Comparison of ENCODE assay signal across 24 cellular contexts in genomic region chr1:230401096-230401495, GRCh38. TPM values are rescaled to one million over a fixed set of nuclear protein-coding genes. Genes with fewer than 3 reads are reported as not detected.
DNase-seq lines count a peak whose midpoint lies in the region; ATAC-seq, FAIRE-seq and TF ChIP-seq lines count a peak whose summit lies in the region.
"Had no signal": no experiment of that assay in that cellular context is flagged by ENCODE, and none has a peak within 500 bp of the region (broad histone marks: within the 10 kb centered on the region; RNA-seq: fewer than 3 reads in every experiment).

No MANE protein-coding gene starts in this region.

- peaks cover 2% of the 10 kb centered on the region for H3K79me1 ChIP-seq in neuronal stem cell (ENCODE audit: low read depth, low read length)

- no peak overlapping the region for H2BK120ac ChIP-seq in neuronal stem cell (ENCODE audit: low read depth, low read length)

- H3K4me3 Mint-ChIP-seq in glutamatergic neuron (ENCODE audit: unreplicated experiment), result peak overlapping the region; percentile 30
- H3K4me3 Mint-ChIP-seq in activated T-helper 2 cell treated with anti-CD3 and anti-CD28 coated beads, Interferon-gamma antibody, Interleukin-2, Interleukin-4, amounts not matched to agents 10 μg/mL and 5 μg/mL and 100 μg/mL, durations not matched to agents 14 hours and 24 hours and 36 hours (ENCODE audit: low read depth), result no peak overlapping the region

- CTCF ChIA-PET in K562 (lab: Yijun Ruan, JAX; ENCODE audit: low intra/inter-chr PET ratio), result no interaction called here

- DNase-seq in left cardiac atrium (no peak), Right ventricle myocardium inferior (ENCODE audit: missing footprints) (no peak), K562 (ENCODE audit: extremely low read depth in 1 of 4, low spot score in 3 of 4) (peak in 2 of 4 experiments; percentile 19 to 24), glutamatergic neuron (peak; percentile 63), neuronal stem cell (ENCODE audit: low spot score) (no peak), NCI-H2107 treated with DMSO at 0.1 percent for 48 hours (lab: John Stamatoyannopoulos, UW; ENCODE audit: unreplicated experiment) (no peak)
- DNase-seq in activated T-helper 2 cell treated with anti-CD3 and anti-CD28 coated beads, Interferon-gamma antibody, Interleukin-2, Interleukin-4, amounts not matched to agents 10 μg/mL and 5 μg/mL and 100 μg/mL, durations not matched to agents 14 hours and 24 hours and 36 hours (ENCODE audit: low spot score), result no peak
- DNase-seq: DMS153; DND-41; KBM-7; NCI-H1105 treated with DMSO at 0.1 percent for 48 hours; NCI-H146; NCI-H2029; NCI-H446 treated with DMSO at 0.1 percent for 48 hours; NCI-H526; NCI-H82; NK-92 treated with Interleukin-12 subunit alpha and Interleukin-12 subunit beta, amount 100 ng/mL, for 24 hours; PC-3; SJCRH30 had no signal

- 0 out of 6 replicates have a peak, but pooled peaks of 1 of the 3 experiments have one; percentile 4 for TF ChIP-seq CTCF in K562 (IDR thresholded peaks at IDR 0.05 in 2 of 3, conservative IDR thresholded peaks at IDR 0.05 in 1 of 3; ENCODE audit: insufficient read depth in 2 of 3, low read depth in 1 of 3, low read length in 3 of 3)
- TF ChIP-seq CTCF in glutamatergic neuron (IDR thresholded peaks at IDR 0.05; ENCODE audit: partially characterized antibody, unreplicated experiment), result no peak

- H2AFZ ChIP-seq in K562 (ENCODE audit: low read depth, low read length), result no peak overlapping the region
- H2AFZ ChIP-seq in neuronal stem cell (ENCODE audit: low read length), result no peak overlapping the region

- peak overlapping the region; percentile 78 for H3K18ac ChIP-seq in neuronal stem cell (ENCODE audit: low read length)

- H3K36me3 ChIP-seq in K562 (ENCODE audit: control insufficient read depth, insufficient read depth, low read length) (no peaks in the 10 kb centered on the region), neuronal stem cell (replicated peaks in 1 of 2; ENCODE audit: control insufficient read depth in 2 of 2, insufficient read depth in 2 of 2, low read length in 2 of 2) (peaks cover 0 to 20% of the 10 kb centered on the region in 2 donors)

- no peak overlapping the region for H3K23ac ChIP-seq in neuronal stem cell (ENCODE audit: low read depth, low read length, poor library complexity)

- no TSS peak for BruUV-seq in K562 (replicated peaks; lab: Mats Ljungman, UMichigan)

- no peaks in the 10 kb centered on the region for H4K20me1 ChIP-seq in K562 (replicated peaks; ENCODE audit: control insufficient read depth, insufficient read depth, low read length)

- TF ChIP-seq RAD21 in K562 (CRISPR knock-in tag; conservative IDR thresholded peaks at IDR 0.05 in 1 of 2, IDR thresholded peaks at IDR 0.05 in 1 of 2), result no peak

- H3K79me2 ChIP-seq in K562 (ENCODE audit: control insufficient read depth, insufficient read depth, low read length), result no peaks in the 10 kb centered on the region

- 0 out of 5 replicates have a peak, but pooled peaks cover 0 to 3% of the 10 kb centered on the region in 2 experiments for H3K4me1 ChIP-seq in K562 (replicated peaks in 1 of 2; ENCODE audit: control insufficient read depth in 2 of 2, insufficient read depth in 2 of 2, low read length in 2 of 2)
- H3K4me1 ChIP-seq in neuronal stem cell (ENCODE audit: control insufficient read depth in 2 of 2, insufficient read depth in 1 of 2, low read depth in 1 of 2, low read length in 2 of 2), result peaks cover 0 to 3% of the 10 kb centered on the region in 2 donors
- H3K4me1 ChIP-seq: SJCRH30 had no signal

- H3K27me3 ChIP-seq in K562 (ENCODE audit: control insufficient read depth in 2 of 2, insufficient read depth in 2 of 2, low read length in 2 of 2) (peaks cover 25 to 54% of the 10 kb centered on the region in 2 experiments), neuronal stem cell (ENCODE audit: control insufficient read depth in 3 of 3, insufficient read depth in 3 of 3, low read depth in 1 of 3, low read length in 3 of 3) (no peaks in the 10 kb centered on the region)
- H3K27me3 ChIP-seq: SJCRH30 had no signal

- under 1% methylated on average over 13 of the region's 13 CpGs for WGBS in K562 (ENCODE audit: insufficient coverage, low coverage, missing lambda C conversion rate)
- WGBS in neuronal stem cell (ENCODE audit: extremely low coverage in 2 of 2, insufficient read length in 2 of 2, insufficient replicate concordance in 1 of 2), 2 donors, result no CpG with 5 or more reads among the region's 13 CpGs

- no peak overlapping the region for H3K4me3 ChIP-seq in K562
- no peak overlapping the region for H3K4me3 ChIP-seq in neuronal stem cell (ENCODE audit: low read length in 2 of 2)
- H3K4me3 ChIP-seq: SJCRH30 had no signal

- no peak for FAIRE-seq in K562 (lab: Jason Lieb, UNC)
- FAIRE-seq: GM19239, H54, HTR-8/SVneo had no signal

- no peak overlapping the region for H3K14ac ChIP-seq in neuronal stem cell (ENCODE audit: low read length)

- peak overlapping the region; percentile 16 for H2BK12ac ChIP-seq in neuronal stem cell (ENCODE audit: low read length)

- H3K27ac ChIP-seq in K562 (ENCODE audit: extremely low read depth, low read depth, low read length) (no peak overlapping the region), neuronal stem cell (replicated peaks; ENCODE audit: low read length) (no peak overlapping the region)
- H3K27ac ChIP-seq: 22Rv1, SJCRH30 had no signal

- H2AK5ac ChIP-seq in neuronal stem cell (ENCODE audit: low read depth, low read length), result no peak overlapping the region

- no peak overlapping the region for H2BK5ac ChIP-seq in neuronal stem cell (ENCODE audit: low read length)

- no peak overlapping the region for H4K91ac ChIP-seq in neuronal stem cell (ENCODE audit: low read depth, low read length, poor library complexity)

- peak overlapping the region; percentile 90 for H3K27ac Mint-ChIP-seq in glutamatergic neuron (ENCODE audit: unreplicated experiment)
- no peak overlapping the region for H3K27ac Mint-ChIP-seq in activated T-helper 2 cell treated with anti-CD3 and anti-CD28 coated beads, Interferon-gamma antibody, Interleukin-2, Interleukin-4, amounts not matched to agents 10 μg/mL and 5 μg/mL and 100 μg/mL, durations not matched to agents 14 hours and 24 hours and 36 hours

- ATAC-seq in left cardiac atrium (peak; percentile 8 to 34), Right ventricle myocardium inferior (no peak), K562 (peak; percentile 87), HG03565 (IDR thresholded peaks at IDR 0.05; ENCODE audit: unreplicated experiment) (no peak)

- peaks cover 14% of the 10 kb centered on the region for H3K36me3 Mint-ChIP-seq in glutamatergic neuron (ENCODE audit: unreplicated experiment)
- no peaks in the 10 kb centered on the region for H3K36me3 Mint-ChIP-seq in activated T-helper 2 cell treated with anti-CD3 and anti-CD28 coated beads, Interferon-gamma antibody, Interleukin-2, Interleukin-4, amounts not matched to agents 10 μg/mL and 5 μg/mL and 100 μg/mL, durations not matched to agents 14 hours and 24 hours and 36 hours (ENCODE audit: low read depth)

- no peak overlapping the region for H4K8ac ChIP-seq in neuronal stem cell (ENCODE audit: low read depth, low read length)

- intact Hi-C loops in left cardiac atrium (cut with DNase I) (no loop called here), Right ventricle myocardium inferior (cut with DNase I) (no loop called here), K562 (cut with micrococcal nuclease) (no loop called here)
- intact Hi-C loops in activated T-helper 2 cell treated with anti-CD3 and anti-CD28 coated beads, Interferon-gamma antibody, Interleukin-2, Interleukin-4, amounts not matched to agents 10 μg/mL and 5 μg/mL and 100 μg/mL, durations not matched to agents 14 hours and 24 hours and 36 hours (cut with micrococcal nuclease), result no loop called here

- peaks cover 14% of the 10 kb centered on the region for H3K27me3 Mint-ChIP-seq in glutamatergic neuron (ENCODE audit: unreplicated experiment)
- no peaks in the 10 kb centered on the region for H3K27me3 Mint-ChIP-seq in activated T-helper 2 cell treated with anti-CD3 and anti-CD28 coated beads, Interferon-gamma antibody, Interleukin-2, Interleukin-4, amounts not matched to agents 10 μg/mL and 5 μg/mL and 100 μg/mL, durations not matched to agents 14 hours and 24 hours and 36 hours (ENCODE audit: low read depth)

- no peaks in the 10 kb centered on the region for H3K9me1 ChIP-seq in K562 (ENCODE audit: control insufficient read depth, insufficient read depth, low read length)

- no peak overlapping the region for H3K9ac ChIP-seq in K562 (ENCODE audit: insufficient read depth in 1 of 2, low read depth in 2 of 2, low read length in 2 of 2)
- H3K9ac ChIP-seq in neuronal stem cell (ENCODE audit: low read depth, low read length, poor library complexity), result no peak overlapping the region

- H3K4me2 ChIP-seq in K562 (ENCODE audit: insufficient read depth, low read length), result no peak overlapping the region
- H3K4me2 ChIP-seq in neuronal stem cell (ENCODE audit: insufficient read depth, low read length, poor library complexity, severe bottlenecking), result no peak overlapping the region

- H3K9me3 ChIP-seq in K562 (replicated peaks; ENCODE audit: control insufficient read depth, insufficient read depth, low read depth, low read length) (no peaks in the 10 kb centered on the region), neuronal stem cell (replicated peaks in 1 of 2; ENCODE audit: control insufficient read depth in 2 of 2, insufficient read depth in 1 of 2, low read depth in 1 of 2, low read length in 2 of 2) (no peaks in the 10 kb centered on the region)
- H3K9me3 ChIP-seq: SJCRH30 had no signal

- TF ChIP-seq POLR2A in K562 (conservative IDR thresholded peaks at IDR 0.05), result no peak

- TF ChIP-seq EP300 in K562 (IDR thresholded peaks at IDR 0.05; ENCODE audit: low read length), result no peak

- in situ Hi-C loops in K562 (cut with MboI), result no loop called here

- peaks cover 48% of the 10 kb centered on the region for H3K4me1 Mint-ChIP-seq in glutamatergic neuron (ENCODE audit: low read depth, unreplicated experiment)
- H3K4me1 Mint-ChIP-seq in activated T-helper 2 cell treated with anti-CD3 and anti-CD28 coated beads, Interferon-gamma antibody, Interleukin-2, Interleukin-4, amounts not matched to agents 10 μg/mL and 5 μg/mL and 100 μg/mL, durations not matched to agents 14 hours and 24 hours and 36 hours (ENCODE audit: low read depth), result no peaks in the 10 kb centered on the region

- H3K9me3 Mint-ChIP-seq in glutamatergic neuron (ENCODE audit: unreplicated experiment), result peaks cover 12% of the 10 kb centered on the region
- H3K9me3 Mint-ChIP-seq in activated T-helper 2 cell treated with anti-CD3 and anti-CD28 coated beads, Interferon-gamma antibody, Interleukin-2, Interleukin-4, amounts not matched to agents 10 μg/mL and 5 μg/mL and 100 μg/mL, durations not matched to agents 14 hours and 24 hours and 36 hours, result no peaks in the 10 kb centered on the region

- POLR2A ChIA-PET in K562 (lab: Yijun Ruan, JAX), result no interaction called here

- no peak overlapping the region for H2BK15ac ChIP-seq in neuronal stem cell (ENCODE audit: low read length)

- no peak overlapping the region for H3K4ac ChIP-seq in neuronal stem cell (ENCODE audit: low read length)

RNA-seq across cellular contexts. Expression of gene PGBD5, which starts 25.0 kb away (rescaled TPM):
- total RNA-seq in left cardiac atrium (10 to 100 TPM; 19.6 to 24.8 TPM), Right ventricle myocardium inferior (15.5 TPM), K562 (2014; rRNA removed) (under 0.01 and 0.08 TPM in 2 replicates), K562 (2014; rRNA removed; fragmentation: Illumina TruSeq; extraction: Trizol) (0.07 and 0.10 TPM in 2 replicates), K562 (2015; rRNA removed; fragmentation: Illumina TruSeq; extraction: Trizol) (0.04 and 0.40 TPM in 2 replicates), K562 (2021) (0.20 and 0.31 TPM in 2 replicates), glutamatergic neuron (ENCODE audit: unreplicated experiment) (72.4 TPM)
- total RNA-seq in K562 (2011; cell fraction: chromatin; rRNA removed; ENCODE audit: low replicate concordance), result 0.05 TPM in 1 of 2 replicates, not detected in the other
- total RNA-seq in K562 (2011; cell fraction: nucleolus; rRNA removed), result 0.13 TPM in 1 of 2 replicates, not detected in the other
- 0.07 TPM in 1 of 2 replicates, not detected in the other for total RNA-seq in K562 (2011; cell fraction: nucleoplasm; rRNA removed)
- polyA plus RNA-seq in K562 (2011; rRNA removed) (0.06 and 0.08 TPM in 2 replicates), K562 (2014; fragmentation: Illumina TruSeq; extraction: Trizol) (0.04 and 0.13 TPM in 2 replicates), K562 (2014; fragmentation: Nextera tagmentation; extraction: Ambion mirVana) (not detected), K562 (2014; rRNA removed) (0.31 TPM in 1 of 2 replicates, not detected in the other)
- 0.06 and 0.16 TPM in 2 replicates for polyA plus RNA-seq in K562 (2011; cell fraction: cytosol; rRNA removed)
- 0.04 and 0.20 TPM in 2 replicates for polyA plus RNA-seq in K562 (2011; cell fraction: nucleus; rRNA removed)
- 0.18 and 0.20 TPM in 2 replicates for polyA plus RNA-seq in K562 (2012)
- 0.03 and 0.11 TPM in 2 replicates for polyA minus RNA-seq in K562 (2011; rRNA and poly(A)+ RNA removed)
- polyA minus RNA-seq in K562 (2011; cell fraction: cytosol; rRNA and poly(A)+ RNA removed), result not detected in 2 replicates
- polyA minus RNA-seq in K562 (2011; cell fraction: nucleus; rRNA and poly(A)+ RNA removed), result under 0.01 and 0.13 TPM in 2 replicates
- polyA plus RNA-seq in neuronal stem cell (2013, experiment 1 of 2), result 3.3 TPM
- 3.0 TPM for polyA plus RNA-seq in neuronal stem cell (2013, experiment 2 of 2)
- total RNA-seq in activated T-helper 2 cell treated with anti-CD3 and anti-CD28 coated beads, Interferon-gamma antibody, Interleukin-2, Interleukin-4, amounts not matched to agents 10 μg/mL and 5 μg/mL and 100 μg/mL, durations not matched to agents 14 hours and 24 hours and 36 hours, result not detected in 2 replicates

Comparison
In these comparisons a context has a peak if more than half of its experiments do, and no peak if none do; other contexts are left out.
1. ATAC-seq: peak in left cardiac atrium (2 of 2) and K562 (single experiment); none in Right ventricle myocardium inferior (single experiment) and HG03565 (single experiment).
2. RNA of gene PGBD5, which starts 25.0 kb away (total RNA-seq): 72.4 TPM in glutamatergic neuron (single experiment), 19.6 to 24.8 TPM in left cardiac atrium and 15.5 TPM in Right ventricle myocardium inferior (single experiment); under 0.01 to 0.40 TPM in K562 and not detected in activated T-helper 2 cell treated with anti-CD3 and anti-CD28 coated beads, Interferon-gamma antibody, Interleukin-2, Interleukin-4, amounts not matched to agents 10 μg/mL and 5 μg/mL and 100 μg/mL, durations not matched to agents 14 hours and 24 hours and 36 hours; every median in the first group is over 10 times any median in the second.